Comparison of ENCODE assay signal across 20 cellular contexts in genomic region chr5:133738271-133738670, GRCh38.
DNase-seq lines count a peak whose midpoint lies in the region; ATAC-seq, FAIRE-seq and TF ChIP-seq lines count a peak whose summit lies in the region.
"Had no signal": no experiment of that assay in that cellular context is flagged by ENCODE, and none has a peak within 500 bp of the region (broad histone marks: within the 10 kb centered on the region; RNA-seq: fewer than 3 reads in every experiment).

No MANE protein-coding gene starts in this region.

- peaks cover 3% of the 10 kb centered on the region for H3K4me1 Mint-ChIP-seq in activated naive CD8-positive, alpha-beta T cell treated with anti-CD3 and anti-CD28 coated beads, Interleukin-2, amount 10 ng/mL, durations not matched to agents 7 days and 5 days
- H3K4me1 Mint-ChIP-seq in activated naive CD8-positive, alpha-beta T cell treated with anti-CD3 and anti-CD28 coated beads, Interleukin-2, amount 50 U/mL, for 24 hours = no peaks in the 10 kb centered on the region

- peak overlapping the region; percentile 59 for H3K4me2 ChIP-seq in mammary epithelial cell (ENCODE audit: insufficient read depth, low read depth, low read length)
- H3K4me2 ChIP-seq in keratinocyte (ENCODE audit: control insufficient read depth, extremely low read depth, insufficient read depth, low read depth, low read length) = peak overlapping the region; percentile 49
- H3K4me2 ChIP-seq: PC-9 had no signal

- no peak for DNase-seq in activated naive CD8-positive, alpha-beta T cell treated with anti-CD3 and anti-CD28 coated beads, Interleukin-2, amount 10 ng/mL, durations not matched to agents 7 days and 5 days
- DNase-seq in activated naive CD8-positive, alpha-beta T cell treated with anti-CD3 and anti-CD28 coated beads, Interleukin-2, amount 50 U/mL, for 24 hours = no peak
- DNase-seq in mammary epithelial cell (peak; percentile 50), keratinocyte (ENCODE audit: low read depth, low spot score) (no peak), upper lobe of right lung (no peak), NCI-H774 (lab: John Stamatoyannopoulos, UW) (no peak), NCI-H226 (no peak)
- DNase-seq in activated effector memory CD4-positive, alpha-beta T cell treated with anti-CD3 and anti-CD28 coated beads, Interleukin-2, amount 50 U/mL, for 16 hours = no peak
- DNase-seq: BE2C; CD4-positive, alpha-beta T cell; DMS53; H7; Kasumi-1; NCI-H187; NCI-H446; NCI-H748 treated with DMSO at 0.1 percent for 48 hours; PC-9 had no signal

- H3K27me3 Mint-ChIP-seq in activated naive CD8-positive, alpha-beta T cell treated with anti-CD3 and anti-CD28 coated beads, Interleukin-2, amount 10 ng/mL, durations not matched to agents 7 days and 5 days = peaks cover 6% of the 10 kb centered on the region
- H3K27me3 Mint-ChIP-seq in activated naive CD8-positive, alpha-beta T cell treated with anti-CD3 and anti-CD28 coated beads, Interleukin-2, amount 50 U/mL, for 24 hours = peaks cover 3% of the 10 kb centered on the region

- H3K27me3 ChIP-seq in mammary epithelial cell (ENCODE audit: insufficient read depth, low read length) (no peaks in the 10 kb centered on the region), keratinocyte (ENCODE audit: control insufficient read depth, extremely low read depth, insufficient read depth, low read length) (peaks cover 5% of the 10 kb centered on the region), upper lobe of right lung (no peaks in the 10 kb centered on the region)
- H3K27me3 ChIP-seq: BE2C had no signal

- dilution Hi-C loops in mammary epithelial cell (cut with HindIII; ENCODE audit: low sequenced_read_pairs) (no loop called here), keratinocyte (cut with MboI; ENCODE audit: extremely low pct_ligation_motif_present, low sequenced_read_pairs) (no loop called here)

- H3K9me1 ChIP-seq in keratinocyte (ENCODE audit: control insufficient read depth, extremely low read depth, insufficient read depth, low read length) = peaks cover 4% of the 10 kb centered on the region

- H3K79me2 ChIP-seq in mammary epithelial cell (ENCODE audit: insufficient read depth, low read length) (no peaks in the 10 kb centered on the region), keratinocyte (ENCODE audit: control insufficient read depth, insufficient read depth, low read length) (no peaks in the 10 kb centered on the region)

- FAIRE-seq in keratinocyte (lab: Jason Lieb, UNC) = peak; percentile 17
- FAIRE-seq: GM19239 had no signal

- H3K9me3 Mint-ChIP-seq in activated naive CD8-positive, alpha-beta T cell treated with anti-CD3 and anti-CD28 coated beads, Interleukin-2, amount 10 ng/mL, durations not matched to agents 7 days and 5 days = no peaks in the 10 kb centered on the region
- H3K9me3 Mint-ChIP-seq in activated naive CD8-positive, alpha-beta T cell treated with anti-CD3 and anti-CD28 coated beads, Interleukin-2, amount 50 U/mL, for 24 hours = no peaks in the 10 kb centered on the region
- H3K9me3 Mint-ChIP-seq: CD4-positive, alpha-beta T cell; IgD-negative memory B cell had no signal

- CTCF ChIA-PET in mammary epithelial cell (lab: Charles Lee; ENCODE audit: low non-redundant PET) = interaction anchor here (0.7 kb wide), 1 partner anchor 19 kb away, joined by 3 read pairs; no protein-coding TSS in a partner anchor

- 46% methylated on average over 4 of the region's 4 CpGs for WGBS in mammary epithelial cell (ENCODE audit: low coverage, missing lambda C conversion rate)

- POLR2A ChIA-PET in activated naive CD8-positive, alpha-beta T cell treated with anti-CD3 and anti-CD28 coated beads, Interleukin-2, amount 10 ng/mL, durations not matched to agents 7 days and 5 days (lab: Charles Lee) = no interaction called here

- H3K36me3 Mint-ChIP-seq in activated naive CD8-positive, alpha-beta T cell treated with anti-CD3 and anti-CD28 coated beads, Interleukin-2, amount 10 ng/mL, durations not matched to agents 7 days and 5 days = no peaks in the 10 kb centered on the region
- H3K36me3 Mint-ChIP-seq in activated naive CD8-positive, alpha-beta T cell treated with anti-CD3 and anti-CD28 coated beads, Interleukin-2, amount 50 U/mL, for 24 hours (ENCODE audit: low read depth) = no peaks in the 10 kb centered on the region

- no peak overlapping the region for H3K4me3 Mint-ChIP-seq in activated naive CD8-positive, alpha-beta T cell treated with anti-CD3 and anti-CD28 coated beads, Interleukin-2, amount 10 ng/mL, durations not matched to agents 7 days and 5 days
- no peak overlapping the region for H3K4me3 Mint-ChIP-seq in activated naive CD8-positive, alpha-beta T cell treated with anti-CD3 and anti-CD28 coated beads, Interleukin-2, amount 50 U/mL, for 24 hours
- H3K4me3 Mint-ChIP-seq: CD4-positive, alpha-beta T cell; IgD-negative memory B cell had no signal

- peak; percentile 67 for ATAC-seq in activated naive CD8-positive, alpha-beta T cell treated with anti-CD3 and anti-CD28 coated beads, Interleukin-2, amount 10 ng/mL, durations not matched to agents 7 days and 5 days (ENCODE audit: low read depth)
- ATAC-seq in activated naive CD8-positive, alpha-beta T cell treated with anti-CD3 and anti-CD28 coated beads, Interleukin-2, amount 50 U/mL, for 24 hours = no peak
- peak; percentile 32 for ATAC-seq in upper lobe of right lung

- H3K9ac ChIP-seq in mammary epithelial cell (ENCODE audit: insufficient read depth, low read length) (no peak overlapping the region), keratinocyte (ENCODE audit: control insufficient read depth, extremely low read depth, insufficient read depth, low read length) (no peak overlapping the region)

- H4K20me1 ChIP-seq in mammary epithelial cell (ENCODE audit: insufficient read depth, low read length) (no peaks in the 10 kb centered on the region), keratinocyte (ENCODE audit: control insufficient read depth, extremely low read depth, insufficient read depth, low read length) (no peaks in the 10 kb centered on the region)

- BruUV-seq in mammary epithelial cell (replicated peaks; lab: Mats Ljungman, UMichigan) = no TSS peak

- no peak overlapping the region for H3K4me3 ChIP-seq in mammary epithelial cell (replicated peaks in 1 of 3; ENCODE audit: insufficient read depth in 1 of 3, low read depth in 2 of 3, low read length in 3 of 3)
- no peak overlapping the region for H3K4me3 ChIP-seq in keratinocyte (ENCODE audit: control insufficient read depth in 2 of 3, extremely low read depth in 1 of 3, insufficient read depth in 2 of 3, low read depth in 1 of 3, low read length in 3 of 3)
- H3K4me3 ChIP-seq in upper lobe of right lung = no peak overlapping the region
- H3K4me3 ChIP-seq: PC-9 had no signal

- H3K36me3 ChIP-seq in mammary epithelial cell (ENCODE audit: insufficient read depth, low read length) (no peaks in the 10 kb centered on the region), keratinocyte (ENCODE audit: control insufficient read depth in 2 of 2, extremely low read depth in 1 of 2, insufficient read depth in 2 of 2, low read length in 2 of 2) (no peaks in the 10 kb centered on the region), upper lobe of right lung (no peaks in the 10 kb centered on the region)
- H3K36me3 ChIP-seq: BE2C had no signal

- intact Hi-C loops in mammary epithelial cell (cut with micrococcal nuclease) (no loop called here), upper lobe of right lung (cut with DNase I) (no loop called here)

- H3K9me3 ChIP-seq in mammary epithelial cell (replicated peaks; ENCODE audit: insufficient read depth, low read length) (no peaks in the 10 kb centered on the region), keratinocyte (ENCODE audit: control insufficient read depth, low read depth, low read length) (no peaks in the 10 kb centered on the region), upper lobe of right lung (no peaks in the 10 kb centered on the region)
- H3K9me3 ChIP-seq: BE2C had no signal

- in situ Hi-C loops in mammary epithelial cell (cut with MboI; ENCODE audit: low sequenced_read_pairs in 2 of 2) = no loop called here

- H3K27ac Mint-ChIP-seq in activated naive CD8-positive, alpha-beta T cell treated with anti-CD3 and anti-CD28 coated beads, Interleukin-2, amount 10 ng/mL, durations not matched to agents 7 days and 5 days = no peak overlapping the region
- no peak overlapping the region for H3K27ac Mint-ChIP-seq in activated naive CD8-positive, alpha-beta T cell treated with anti-CD3 and anti-CD28 coated beads, Interleukin-2, amount 50 U/mL, for 24 hours
- H3K27ac Mint-ChIP-seq: CD4-positive, alpha-beta T cell had no signal

- peak overlapping the region; percentile 56 for H2AFZ ChIP-seq in mammary epithelial cell (ENCODE audit: low read depth, low read length)
- no peak overlapping the region for H2AFZ ChIP-seq in keratinocyte (ENCODE audit: control insufficient read depth, low read length)
- H2AFZ ChIP-seq: PC-9 had no signal

- no peak overlapping the region for H3K27ac ChIP-seq in mammary epithelial cell (ENCODE audit: insufficient read depth, low read depth, low read length)
- no peak overlapping the region for H3K27ac ChIP-seq in keratinocyte (ENCODE audit: control insufficient read depth, insufficient read depth, low read length)
- no peak overlapping the region for H3K27ac ChIP-seq in upper lobe of right lung
- H3K27ac ChIP-seq: 22Rv1, PC-9 had no signal

- TF ChIP-seq CTCF in mammary epithelial cell (conservative IDR thresholded peaks at IDR 0.05 in 1 of 2, IDR thresholded peaks at IDR 0.05 in 1 of 2; ENCODE audit: extremely low read depth in 1 of 2, insufficient read depth in 1 of 2, low read depth in 1 of 2, low read length in 2 of 2) (no peak), keratinocyte (optimal IDR thresholded peaks at IDR 0.05 in 1 of 3, IDR thresholded peaks at IDR 0.05 in 1 of 3, conservative IDR thresholded peaks at IDR 0.05 in 1 of 3; ENCODE audit: extremely low read depth in 1 of 3, insufficient read depth in 2 of 3, low read length in 3 of 3) (no peak), upper lobe of right lung (IDR thresholded peaks at IDR 0.05) (no peak)

- H3K4me1 ChIP-seq in mammary epithelial cell (ENCODE audit: insufficient read depth, low read length) (peaks cover 10% of the 10 kb centered on the region), keratinocyte (ENCODE audit: control insufficient read depth, extremely low read depth, insufficient read depth, low read length) (peaks cover 7% of the 10 kb centered on the region), upper lobe of right lung (no peaks in the 10 kb centered on the region)
- H3K4me1 ChIP-seq: BE2C had no signal
